ENCODE assay signal across 20 cellular contexts in the genomic region with DNA sequence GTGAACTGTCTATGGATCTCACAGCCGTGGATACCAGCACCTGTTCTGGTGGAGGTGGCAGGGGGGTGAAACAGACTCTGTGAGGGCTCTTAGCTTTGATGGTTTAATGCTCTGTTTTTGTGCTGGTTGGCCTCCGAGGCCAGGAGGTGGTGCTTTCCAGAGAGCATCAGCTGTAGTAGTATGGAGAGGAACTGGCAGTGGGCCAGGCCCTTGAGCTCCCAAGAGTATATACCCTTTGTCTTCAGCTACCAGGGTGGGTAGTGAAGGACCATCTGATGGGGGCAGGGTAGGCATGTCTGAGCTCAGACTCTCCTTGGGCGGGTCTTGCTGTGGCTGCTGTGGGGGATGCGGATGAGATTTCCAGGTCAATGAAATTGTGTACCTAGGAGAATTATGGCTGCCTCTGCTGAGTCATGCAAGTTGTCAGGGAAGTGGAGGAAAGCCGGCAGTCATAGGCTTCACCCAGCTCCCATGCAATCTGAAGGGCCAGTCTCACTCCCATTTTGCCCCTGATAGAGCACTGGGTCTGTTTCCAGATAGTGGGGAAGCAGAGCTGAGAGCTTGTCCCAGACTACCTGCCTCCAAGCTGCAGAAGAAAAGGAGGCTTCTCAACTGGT.
DNase-seq lines count a peak whose midpoint lies in the region; ATAC-seq, FAIRE-seq and TF ChIP-seq lines count a peak whose summit lies in the region.
"Had no signal": no experiment of that assay in that cellular context is flagged by ENCODE, and none has a peak within 500 bp of the region (broad histone marks: within the 10 kb centered on the region; RNA-seq: fewer than 3 reads in every experiment).

No MANE protein-coding gene starts in this region.

- H2AFZ ChIP-seq in keratinocyte (ENCODE audit: control insufficient read depth, low read length), result peak overlapping the region; percentile 33
- H2AFZ ChIP-seq: hepatocyte had no signal

- DNase-seq in DMS 273 (lab: John Stamatoyannopoulos, UW; ENCODE audit: unreplicated experiment) (peak; percentile 25), DMS 273 treated with DMSO at 0.1 percent for 48 hours (lab: John Stamatoyannopoulos, UW) (no peak), NCI-H2029 (lab: John Stamatoyannopoulos, UW) (peak; percentile 81), NCI-H524 treated with DMSO at 0.1 percent for 48 hours (lab: John Stamatoyannopoulos, UW) (peak; percentile 58), keratinocyte (ENCODE audit: low read depth, low spot score) (no peak), tibial nerve (ENCODE audit: low spot score in 2 of 2) (no peak), ureter (ENCODE audit: low spot score) (no peak)
- DNase-seq: activated CD8-positive, alpha-beta memory T cell treated with anti-CD3 and anti-CD28 coated beads, Interleukin-2, amount 50 U/mL, for 4 hours; anterior cingulate cortex; kidney; NCI-H2081 treated with DMSO at 0.1 percent for 48 hours; nephron progenitor cell; stimulated activated CD4-positive, alpha-beta T cell treated with anti-CD3 and anti-CD28 coated beads, Interleukin-12 subunit alpha, Interleukin-12 subunit beta, amount 100 ng/mL, for 4 hours; trophoblast cell had no signal

- FAIRE-seq in keratinocyte (lab: Jason Lieb, UNC), result no peak
- FAIRE-seq: kidney had no signal

- no peaks in the 10 kb centered on the region for H3K9me3 ChIP-seq in keratinocyte (ENCODE audit: control insufficient read depth, low read depth, low read length)
- peaks cover 0 to 7% (median 3%) of the 10 kb centered on the region in 4 donors for H3K9me3 ChIP-seq in tibial nerve

- 70 to 73% methylated on average over 4 to 5 of the region's 5 CpGs for WGBS in tibial nerve, 2 donors

- H3K9ac ChIP-seq in keratinocyte (ENCODE audit: control insufficient read depth, extremely low read depth, insufficient read depth, low read length), result no peak overlapping the region
- H3K9ac ChIP-seq: BLaER1 treated with 17β-estradiol and CSF1 and Interleukin-3, amounts not matched to agents 10 nM and 100 nM had no signal

- H3K9me1 ChIP-seq in keratinocyte (ENCODE audit: control insufficient read depth, extremely low read depth, insufficient read depth, low read length), result no peaks in the 10 kb centered on the region

- TF ChIP-seq CTCF in keratinocyte (optimal IDR thresholded peaks at IDR 0.05 in 1 of 3, IDR thresholded peaks at IDR 0.05 in 1 of 3, conservative IDR thresholded peaks at IDR 0.05 in 1 of 3; ENCODE audit: extremely low read depth in 1 of 3, insufficient read depth in 2 of 3, low read length in 3 of 3), result no peak
- TF ChIP-seq CTCF in tibial nerve (IDR thresholded peaks at IDR 0.05), result no peak

- H3K4me2 ChIP-seq in keratinocyte (ENCODE audit: control insufficient read depth, extremely low read depth, insufficient read depth, low read depth, low read length), result no peak overlapping the region
- H3K4me2 ChIP-seq: BLaER1 treated with 17β-estradiol and CSF1 and Interleukin-3, amounts not matched to agents 10 nM and 100 nM; hepatocyte had no signal

- TF ChIP-seq EP300 in tibial nerve (IDR thresholded peaks at IDR 0.05), result no peak

- no peak for TF ChIP-seq POLR2A in tibial nerve (IDR thresholded peaks at IDR 0.05)

- H3K27me3 ChIP-seq in keratinocyte (ENCODE audit: control insufficient read depth, extremely low read depth, insufficient read depth, low read length) (no peaks in the 10 kb centered on the region), tibial nerve (peaks cover 0 to 2% of the 10 kb centered on the region in 2 donors)
- H3K27me3 ChIP-seq: BLaER1 treated with 17β-estradiol and CSF1 and Interleukin-3, amounts not matched to agents 10 nM and 100 nM; hepatocyte had no signal

- H3K27ac ChIP-seq in keratinocyte (ENCODE audit: control insufficient read depth, insufficient read depth, low read length) (no peak overlapping the region), tibial nerve (no peak overlapping the region)
- H3K27ac ChIP-seq: 22Rv1; BLaER1 treated with 17β-estradiol and CSF1 and Interleukin-3, amounts not matched to agents 10 nM and 100 nM; hepatocyte had no signal

- H3K4me1 ChIP-seq in keratinocyte (ENCODE audit: control insufficient read depth, extremely low read depth, insufficient read depth, low read length) (peaks cover 6% of the 10 kb centered on the region), tibial nerve (no peaks in the 10 kb centered on the region)
- H3K4me1 ChIP-seq: BLaER1 treated with 17β-estradiol and CSF1 and Interleukin-3, amounts not matched to agents 10 nM and 100 nM had no signal

- ATAC-seq in GM19324 (IDR thresholded peaks at IDR 0.05; ENCODE audit: low FRiP score, unreplicated experiment), result no peak
- ATAC-seq: SK-N-SH treated with all-trans-retinoic acid at 6 μM for 48 hours; stimulated activated memory B cell treated with anti-CD40 and anti-IgM and Interleukin-4, amounts not matched to agents 10 μg/mL and 1 μg/mL and 100 μg/mL, for 72 hours had no signal

- no peaks in the 10 kb centered on the region for H3K79me2 ChIP-seq in keratinocyte (ENCODE audit: control insufficient read depth, insufficient read depth, low read length)
- H3K79me2 ChIP-seq: hepatocyte had no signal

- no peaks in the 10 kb centered on the region for H4K20me1 ChIP-seq in keratinocyte (ENCODE audit: control insufficient read depth, extremely low read depth, insufficient read depth, low read length)
- H4K20me1 ChIP-seq: BLaER1 treated with 17β-estradiol and CSF1 and Interleukin-3, amounts not matched to agents 10 nM and 100 nM had no signal

- no peak overlapping the region for H3K4me3 ChIP-seq in keratinocyte (ENCODE audit: control insufficient read depth in 2 of 3, extremely low read depth in 1 of 3, insufficient read depth in 2 of 3, low read depth in 1 of 3, low read length in 3 of 3)
- no peak overlapping the region for H3K4me3 ChIP-seq in tibial nerve
- H3K4me3 ChIP-seq: BLaER1 treated with 17β-estradiol and CSF1 and Interleukin-3, amounts not matched to agents 10 nM and 100 nM; hepatocyte had no signal

- no peaks in the 10 kb centered on the region for H3K36me3 ChIP-seq in keratinocyte (ENCODE audit: control insufficient read depth in 2 of 2, extremely low read depth in 1 of 2, insufficient read depth in 2 of 2, low read length in 2 of 2)
- no peaks in the 10 kb centered on the region for H3K36me3 ChIP-seq in tibial nerve
- H3K36me3 ChIP-seq: BLaER1 treated with 17β-estradiol and CSF1 and Interleukin-3, amounts not matched to agents 10 nM and 100 nM had no signal

- dilution Hi-C loops in keratinocyte (cut with MboI; ENCODE audit: extremely low pct_ligation_motif_present, low sequenced_read_pairs), result no loop called here

Comparison
In these comparisons a context has a peak if more than half of its experiments do, and no peak if none do; other contexts are left out.
1. DNase-seq: peak in DMS 273 (single experiment), NCI-H2029 (single experiment) and NCI-H524 treated with DMSO at 0.1 percent for 48 hours (single experiment); none in DMS 273 treated with DMSO at 0.1 percent for 48 hours (single experiment), keratinocyte (single experiment), tibial nerve (0 of 2) and ureter (single experiment).